27 cellular contexts compared by ENCODE assay signal in the genomic region with DNA sequence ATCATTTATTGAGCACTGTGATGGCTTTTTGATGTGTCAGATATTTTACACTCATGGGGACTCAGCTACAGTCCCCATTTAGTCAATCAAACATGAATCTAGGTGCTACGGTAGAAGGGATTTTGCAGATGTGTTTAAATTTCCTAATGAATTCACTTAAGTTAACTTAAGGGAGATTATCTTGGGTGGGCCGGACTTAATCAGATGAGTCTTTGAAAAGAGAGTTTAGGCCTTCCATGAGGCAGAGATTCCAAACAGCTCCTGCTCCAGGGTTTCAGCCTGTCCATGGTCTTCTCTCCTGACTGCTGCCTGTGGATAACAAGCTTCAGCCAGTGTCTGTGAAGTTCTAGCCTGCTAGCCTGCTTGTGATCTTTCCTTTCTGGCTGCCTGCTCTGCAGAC.
"Had no signal": no experiment of that assay in that cellular context is flagged by ENCODE, and none has a peak within 500 bp of the region (broad histone marks: within the 10 kb centered on the region; RNA-seq: fewer than 3 reads in every experiment).

No MANE protein-coding gene starts in this region.

- ATAC-seq: left cardiac atrium; left colon; left lobe of liver; left lung; left ventricle myocardium superior; lower lobe of right lung; mucosa of descending colon; naive thymus-derived CD4-positive, alpha-beta T cell; naive thymus-derived CD8-positive, alpha-beta T cell had no signal

- H3K9me3 ChIP-seq: left lung, left ventricle myocardium inferior, lower lobe of right lung, mucosa of descending colon had no signal

- DNase-seq: hippocampal formation; hypothalamus; immature natural killer cell; islet precursor cell; kidney; kidney glomerular epithelial cell; left cardiac atrium; left colon; left lung; left ventricle myocardium inferior; left ventricle myocardium superior; lower lobe of right lung; mammary epithelial cell; mesenchymal stem cell; mesendoderm; midbrain; mucosa of descending colon; naive B cell; naive thymus-derived CD4-positive, alpha-beta T cell; naive thymus-derived CD8-positive, alpha-beta T cell had no signal

- H3K79me2 ChIP-seq: hepatocyte had no signal

- H3K4me3 ChIP-seq: hepatocyte, left lung, left ventricle myocardium inferior, lower lobe of right lung, lung, mucosa of descending colon had no signal

- H3K4me2 ChIP-seq: hepatocyte had no signal

- H3K27me3 ChIP-seq: hepatocyte, left lung had no signal

- H3K4me1 ChIP-seq: left lung, left ventricle myocardium inferior, lower lobe of right lung had no signal

- FAIRE-seq: islet of Langerhans, keratinocyte had no signal

- H3K27ac Mint-ChIP-seq: immature natural killer cell; memory B cell; mesothelial cell of epicardium; naive thymus-derived CD4-positive, alpha-beta T cell; naive thymus-derived CD8-positive, alpha-beta T cell had no signal

- H3K36me3 Mint-ChIP-seq: immature natural killer cell; memory B cell; mesothelial cell of epicardium; naive B cell; naive thymus-derived CD4-positive, alpha-beta T cell; naive thymus-derived CD8-positive, alpha-beta T cell had no signal

- H3K9me3 Mint-ChIP-seq: immature natural killer cell; memory B cell; naive B cell; naive thymus-derived CD4-positive, alpha-beta T cell; naive thymus-derived CD8-positive, alpha-beta T cell had no signal

- H3K36me3 ChIP-seq: left lung, left ventricle myocardium inferior, lower lobe of right lung had no signal

- H2AFZ ChIP-seq: hepatocyte had no signal

- H3K4me3 Mint-ChIP-seq: immature natural killer cell; memory B cell; mesothelial cell of epicardium; naive B cell; naive thymus-derived CD4-positive, alpha-beta T cell; naive thymus-derived CD8-positive, alpha-beta T cell had no signal

- H3K4me1 Mint-ChIP-seq: immature natural killer cell; memory B cell; naive B cell; naive thymus-derived CD4-positive, alpha-beta T cell; naive thymus-derived CD8-positive, alpha-beta T cell had no signal

- H3K27ac ChIP-seq: hepatocyte, left lung, left ventricle myocardium inferior, lower lobe of right lung had no signal
